In the genomic region with DNA sequence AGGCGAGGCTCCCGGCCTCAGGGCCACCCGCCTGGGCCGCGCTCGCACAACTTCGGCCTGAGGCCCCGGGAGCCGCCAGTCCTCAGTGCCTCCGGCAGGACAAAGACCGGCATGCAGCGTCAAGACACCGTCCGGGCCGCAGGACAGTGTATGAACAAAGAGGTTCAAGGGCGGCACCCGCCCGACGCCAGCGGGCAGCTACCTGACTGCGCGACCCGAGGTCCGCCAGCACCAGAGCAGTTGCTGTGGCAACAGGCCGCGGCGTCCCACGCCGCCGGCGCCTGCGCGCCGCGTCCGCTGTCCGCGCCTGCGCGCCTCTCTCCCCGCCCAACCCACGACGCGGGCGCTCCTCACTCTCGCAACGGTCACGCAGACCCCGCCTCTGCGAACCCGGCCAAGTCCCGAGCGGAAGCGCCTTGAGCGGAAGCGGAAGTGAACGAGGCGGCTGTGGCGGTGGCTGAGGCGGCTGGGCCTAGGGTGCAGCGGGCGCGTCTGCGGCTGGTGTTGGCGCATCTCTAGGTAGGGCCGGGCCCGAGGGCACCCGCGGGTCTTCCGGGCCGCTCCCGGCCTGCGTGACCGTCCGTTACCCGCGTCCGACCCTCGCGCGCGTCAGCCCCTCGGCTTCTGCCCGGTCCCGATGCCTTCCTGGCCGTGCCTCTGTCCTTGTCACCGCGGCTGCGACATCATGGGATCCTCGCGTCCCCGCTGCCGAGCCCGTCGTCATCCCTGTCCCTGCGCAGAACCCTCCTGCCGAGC, we compare ENCODE assay signal across 1 cellular context.
TF ChIP-seq lines count a peak whose summit lies in the region.

A gene with protein sequence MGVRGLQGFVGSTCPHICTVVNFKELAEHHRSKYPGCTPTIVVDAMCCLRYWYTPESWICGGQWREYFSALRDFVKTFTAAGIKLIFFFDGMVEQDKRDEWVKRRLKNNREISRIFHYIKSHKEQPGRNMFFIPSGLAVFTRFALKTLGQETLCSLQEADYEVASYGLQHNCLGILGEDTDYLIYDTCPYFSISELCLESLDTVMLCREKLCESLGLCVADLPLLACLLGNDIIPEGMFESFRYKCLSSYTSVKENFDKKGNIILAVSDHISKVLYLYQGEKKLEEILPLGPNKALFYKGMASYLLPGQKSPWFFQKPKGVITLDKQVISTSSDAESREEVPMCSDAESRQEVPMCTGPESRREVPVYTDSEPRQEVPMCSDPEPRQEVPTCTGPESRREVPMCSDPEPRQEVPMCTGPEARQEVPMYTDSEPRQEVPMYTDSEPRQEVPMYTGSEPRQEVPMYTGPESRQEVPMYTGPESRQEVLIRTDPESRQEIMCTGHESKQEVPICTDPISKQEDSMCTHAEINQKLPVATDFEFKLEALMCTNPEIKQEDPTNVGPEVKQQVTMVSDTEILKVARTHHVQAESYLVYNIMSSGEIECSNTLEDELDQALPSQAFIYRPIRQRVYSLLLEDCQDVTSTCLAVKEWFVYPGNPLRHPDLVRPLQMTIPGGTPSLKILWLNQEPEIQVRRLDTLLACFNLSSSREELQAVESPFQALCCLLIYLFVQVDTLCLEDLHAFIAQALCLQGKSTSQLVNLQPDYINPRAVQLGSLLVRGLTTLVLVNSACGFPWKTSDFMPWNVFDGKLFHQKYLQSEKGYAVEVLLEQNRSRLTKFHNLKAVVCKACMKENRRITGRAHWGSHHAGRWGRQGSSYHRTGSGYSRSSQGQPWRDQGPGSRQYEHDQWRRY (plus strand): TSS at position 435 of the 756 bp plus-strand sequence. CDS start 10,633 bp downstream, outside the sequence.

TF ChIP-seq in GM12878, 131 proteins besides CTCF, POLR2A, EP300 and RAD21 (continued from another document and continues in another):
- TF ChIP-seq, protein P1, sequence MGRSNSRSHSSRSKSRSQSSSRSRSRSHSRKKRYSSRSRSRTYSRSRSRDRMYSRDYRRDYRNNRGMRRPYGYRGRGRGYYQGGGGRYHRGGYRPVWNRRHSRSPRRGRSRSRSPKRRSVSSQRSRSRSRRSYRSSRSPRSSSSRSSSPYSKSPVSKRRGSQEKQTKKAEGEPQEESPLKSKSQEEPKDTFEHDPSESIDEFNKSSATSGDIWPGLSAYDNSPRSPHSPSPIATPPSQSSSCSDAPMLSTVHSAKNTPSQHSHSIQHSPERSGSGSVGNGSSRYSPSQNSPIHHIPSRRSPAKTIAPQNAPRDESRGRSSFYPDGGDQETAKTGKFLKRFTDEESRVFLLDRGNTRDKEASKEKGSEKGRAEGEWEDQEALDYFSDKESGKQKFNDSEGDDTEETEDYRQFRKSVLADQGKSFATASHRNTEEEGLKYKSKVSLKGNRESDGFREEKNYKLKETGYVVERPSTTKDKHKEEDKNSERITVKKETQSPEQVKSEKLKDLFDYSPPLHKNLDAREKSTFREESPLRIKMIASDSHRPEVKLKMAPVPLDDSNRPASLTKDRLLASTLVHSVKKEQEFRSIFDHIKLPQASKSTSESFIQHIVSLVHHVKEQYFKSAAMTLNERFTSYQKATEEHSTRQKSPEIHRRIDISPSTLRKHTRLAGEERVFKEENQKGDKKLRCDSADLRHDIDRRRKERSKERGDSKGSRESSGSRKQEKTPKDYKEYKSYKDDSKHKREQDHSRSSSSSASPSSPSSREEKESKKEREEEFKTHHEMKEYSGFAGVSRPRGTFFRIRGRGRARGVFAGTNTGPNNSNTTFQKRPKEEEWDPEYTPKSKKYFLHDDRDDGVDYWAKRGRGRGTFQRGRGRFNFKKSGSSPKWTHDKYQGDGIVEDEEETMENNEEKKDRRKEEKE (IDR thresholded peaks at IDR 0.05): no peak
- TF ChIP-seq HCFC1 (IDR thresholded peaks at IDR 0.05; ENCODE audit: low read length) (peak; percentile 58; the same call in 1 of the 2 replicates), POLR2AphosphoS5 (IDR thresholded peaks at IDR 0.05; ENCODE audit: low read length) (peak; percentile 93), SUPT20H (IDR thresholded peaks at IDR 0.05; ENCODE audit: borderline replicate concordance, control insufficient read depth, low read depth, low read length) (no peak), KAT2A (conservative IDR thresholded peaks at IDR 0.05; ENCODE audit: control insufficient read depth, low read depth, low read length) (no peak), GATAD2B (conservative IDR thresholded peaks at IDR 0.05; ENCODE audit: low read depth) (peak; percentile 94), CBX5 (IDR thresholded peaks at IDR 0.05; ENCODE audit: low read depth) (no peak), BCL11A (IDR thresholded peaks at IDR 0.05; ENCODE audit: low read depth, low read length) (no peak), ETV6 (conservative IDR thresholded peaks at IDR 0.05 in 1 of 2, IDR thresholded peaks at IDR 0.05 in 1 of 2; ENCODE audit: borderline replicate concordance in 1 of 2, low read depth in 1 of 2) (peak in 1 of 2 experiments; percentile 86; a peak in 2 of 4 replicates), WRNIP1 (IDR thresholded peaks at IDR 0.05; ENCODE audit: borderline replicate concordance, low read depth, low read length) (no peak), SMC3 (IDR thresholded peaks at IDR 0.05; ENCODE audit: borderline replicate concordance, low read length) (no peak), MTA3 (IDR thresholded peaks at IDR 0.05; ENCODE audit: borderline replicate concordance, low read length) (no peak), CEBPB (IDR thresholded peaks at IDR 0.05; ENCODE audit: borderline replicate concordance in 1 of 2, low read depth in 2 of 2, low read length in 2 of 2) (no peak)
- TF ChIP-seq, protein P2, sequence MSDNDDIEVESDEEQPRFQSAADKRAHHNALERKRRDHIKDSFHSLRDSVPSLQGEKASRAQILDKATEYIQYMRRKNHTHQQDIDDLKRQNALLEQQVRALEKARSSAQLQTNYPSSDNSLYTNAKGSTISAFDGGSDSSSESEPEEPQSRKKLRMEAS (IDR thresholded peaks at IDR 0.05; ENCODE audit: low read depth, low read length): no peak; the same call in 1 of the 2 replicates
- TF ChIP-seq, protein P3, sequence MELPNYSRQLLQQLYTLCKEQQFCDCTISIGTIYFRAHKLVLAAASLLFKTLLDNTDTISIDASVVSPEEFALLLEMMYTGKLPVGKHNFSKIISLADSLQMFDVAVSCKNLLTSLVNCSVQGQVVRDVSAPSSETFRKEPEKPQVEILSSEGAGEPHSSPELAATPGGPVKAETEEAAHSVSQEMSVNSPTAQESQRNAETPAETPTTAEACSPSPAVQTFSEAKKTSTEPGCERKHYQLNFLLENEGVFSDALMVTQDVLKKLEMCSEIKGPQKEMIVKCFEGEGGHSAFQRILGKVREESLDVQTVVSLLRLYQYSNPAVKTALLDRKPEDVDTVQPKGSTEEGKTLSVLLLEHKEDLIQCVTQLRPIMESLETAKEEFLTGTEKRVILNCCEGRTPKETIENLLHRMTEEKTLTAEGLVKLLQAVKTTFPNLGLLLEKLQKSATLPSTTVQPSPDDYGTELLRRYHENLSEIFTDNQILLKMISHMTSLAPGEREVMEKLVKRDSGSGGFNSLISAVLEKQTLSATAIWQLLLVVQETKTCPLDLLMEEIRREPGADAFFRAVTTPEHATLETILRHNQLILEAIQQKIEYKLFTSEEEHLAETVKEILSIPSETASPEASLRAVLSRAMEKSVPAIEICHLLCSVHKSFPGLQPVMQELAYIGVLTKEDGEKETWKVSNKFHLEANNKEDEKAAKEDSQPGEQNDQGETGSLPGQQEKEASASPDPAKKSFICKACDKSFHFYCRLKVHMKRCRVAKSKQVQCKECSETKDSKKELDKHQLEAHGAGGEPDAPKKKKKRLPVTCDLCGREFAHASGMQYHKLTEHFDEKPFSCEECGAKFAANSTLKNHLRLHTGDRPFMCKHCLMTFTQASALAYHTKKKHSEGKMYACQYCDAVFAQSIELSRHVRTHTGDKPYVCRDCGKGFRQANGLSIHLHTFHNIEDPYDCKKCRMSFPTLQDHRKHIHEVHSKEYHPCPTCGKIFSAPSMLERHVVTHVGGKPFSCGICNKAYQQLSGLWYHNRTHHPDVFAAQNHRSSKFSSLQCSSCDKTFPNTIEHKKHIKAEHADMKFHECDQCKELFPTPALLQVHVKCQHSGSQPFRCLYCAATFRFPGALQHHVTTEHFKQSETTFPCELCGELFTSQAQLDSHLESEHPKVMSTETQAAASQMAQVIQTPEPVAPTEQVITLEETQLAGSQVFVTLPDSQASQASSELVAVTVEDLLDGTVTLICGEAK (IDR thresholded peaks at IDR 0.05; ENCODE audit: borderline replicate concordance): peak; percentile 86
- TF ChIP-seq, protein P4, sequence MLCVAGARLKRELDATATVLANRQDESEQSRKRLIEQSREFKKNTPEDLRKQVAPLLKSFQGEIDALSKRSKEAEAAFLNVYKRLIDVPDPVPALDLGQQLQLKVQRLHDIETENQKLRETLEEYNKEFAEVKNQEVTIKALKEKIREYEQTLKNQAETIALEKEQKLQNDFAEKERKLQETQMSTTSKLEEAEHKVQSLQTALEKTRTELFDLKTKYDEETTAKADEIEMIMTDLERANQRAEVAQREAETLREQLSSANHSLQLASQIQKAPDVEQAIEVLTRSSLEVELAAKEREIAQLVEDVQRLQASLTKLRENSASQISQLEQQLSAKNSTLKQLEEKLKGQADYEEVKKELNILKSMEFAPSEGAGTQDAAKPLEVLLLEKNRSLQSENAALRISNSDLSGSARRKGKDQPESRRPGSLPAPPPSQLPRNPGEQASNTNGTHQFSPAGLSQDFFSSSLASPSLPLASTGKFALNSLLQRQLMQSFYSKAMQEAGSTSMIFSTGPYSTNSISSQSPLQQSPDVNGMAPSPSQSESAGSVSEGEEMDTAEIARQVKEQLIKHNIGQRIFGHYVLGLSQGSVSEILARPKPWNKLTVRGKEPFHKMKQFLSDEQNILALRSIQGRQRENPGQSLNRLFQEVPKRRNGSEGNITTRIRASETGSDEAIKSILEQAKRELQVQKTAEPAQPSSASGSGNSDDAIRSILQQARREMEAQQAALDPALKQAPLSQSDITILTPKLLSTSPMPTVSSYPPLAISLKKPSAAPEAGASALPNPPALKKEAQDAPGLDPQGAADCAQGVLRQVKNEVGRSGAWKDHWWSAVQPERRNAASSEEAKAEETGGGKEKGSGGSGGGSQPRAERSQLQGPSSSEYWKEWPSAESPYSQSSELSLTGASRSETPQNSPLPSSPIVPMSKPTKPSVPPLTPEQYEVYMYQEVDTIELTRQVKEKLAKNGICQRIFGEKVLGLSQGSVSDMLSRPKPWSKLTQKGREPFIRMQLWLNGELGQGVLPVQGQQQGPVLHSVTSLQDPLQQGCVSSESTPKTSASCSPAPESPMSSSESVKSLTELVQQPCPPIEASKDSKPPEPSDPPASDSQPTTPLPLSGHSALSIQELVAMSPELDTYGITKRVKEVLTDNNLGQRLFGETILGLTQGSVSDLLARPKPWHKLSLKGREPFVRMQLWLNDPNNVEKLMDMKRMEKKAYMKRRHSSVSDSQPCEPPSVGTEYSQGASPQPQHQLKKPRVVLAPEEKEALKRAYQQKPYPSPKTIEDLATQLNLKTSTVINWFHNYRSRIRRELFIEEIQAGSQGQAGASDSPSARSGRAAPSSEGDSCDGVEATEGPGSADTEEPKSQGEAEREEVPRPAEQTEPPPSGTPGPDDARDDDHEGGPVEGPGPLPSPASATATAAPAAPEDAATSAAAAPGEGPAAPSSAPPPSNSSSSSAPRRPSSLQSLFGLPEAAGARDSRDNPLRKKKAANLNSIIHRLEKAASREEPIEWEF (IDR thresholded peaks at IDR 0.05; ENCODE audit: insufficient replicate concordance, low read depth, low read length): no peak
- TF ChIP-seq, protein P5, sequence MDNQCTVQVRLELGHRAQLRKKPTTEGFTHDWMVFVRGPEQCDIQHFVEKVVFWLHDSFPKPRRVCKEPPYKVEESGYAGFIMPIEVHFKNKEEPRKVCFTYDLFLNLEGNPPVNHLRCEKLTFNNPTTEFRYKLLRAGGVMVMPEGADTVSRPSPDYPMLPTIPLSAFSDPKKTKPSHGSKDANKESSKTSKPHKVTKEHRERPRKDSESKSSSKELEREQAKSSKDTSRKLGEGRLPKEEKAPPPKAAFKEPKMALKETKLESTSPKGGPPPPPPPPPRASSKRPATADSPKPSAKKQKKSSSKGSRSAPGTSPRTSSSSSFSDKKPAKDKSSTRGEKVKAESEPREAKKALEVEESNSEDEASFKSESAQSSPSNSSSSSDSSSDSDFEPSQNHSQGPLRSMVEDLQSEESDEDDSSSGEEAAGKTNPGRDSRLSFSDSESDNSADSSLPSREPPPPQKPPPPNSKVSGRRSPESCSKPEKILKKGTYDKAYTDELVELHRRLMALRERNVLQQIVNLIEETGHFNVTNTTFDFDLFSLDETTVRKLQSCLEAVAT (IDR thresholded peaks at IDR 0.05): no peak
- TF ChIP-seq, protein P6, sequence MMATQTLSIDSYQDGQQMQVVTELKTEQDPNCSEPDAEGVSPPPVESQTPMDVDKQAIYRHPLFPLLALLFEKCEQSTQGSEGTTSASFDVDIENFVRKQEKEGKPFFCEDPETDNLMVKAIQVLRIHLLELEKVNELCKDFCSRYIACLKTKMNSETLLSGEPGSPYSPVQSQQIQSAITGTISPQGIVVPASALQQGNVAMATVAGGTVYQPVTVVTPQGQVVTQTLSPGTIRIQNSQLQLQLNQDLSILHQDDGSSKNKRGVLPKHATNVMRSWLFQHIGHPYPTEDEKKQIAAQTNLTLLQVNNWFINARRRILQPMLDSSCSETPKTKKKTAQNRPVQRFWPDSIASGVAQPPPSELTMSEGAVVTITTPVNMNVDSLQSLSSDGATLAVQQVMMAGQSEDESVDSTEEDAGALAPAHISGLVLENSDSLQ (IDR thresholded peaks at IDR 0.05): no peak; the same call in 1 of the 2 replicates
- TF ChIP-seq, protein P7, sequence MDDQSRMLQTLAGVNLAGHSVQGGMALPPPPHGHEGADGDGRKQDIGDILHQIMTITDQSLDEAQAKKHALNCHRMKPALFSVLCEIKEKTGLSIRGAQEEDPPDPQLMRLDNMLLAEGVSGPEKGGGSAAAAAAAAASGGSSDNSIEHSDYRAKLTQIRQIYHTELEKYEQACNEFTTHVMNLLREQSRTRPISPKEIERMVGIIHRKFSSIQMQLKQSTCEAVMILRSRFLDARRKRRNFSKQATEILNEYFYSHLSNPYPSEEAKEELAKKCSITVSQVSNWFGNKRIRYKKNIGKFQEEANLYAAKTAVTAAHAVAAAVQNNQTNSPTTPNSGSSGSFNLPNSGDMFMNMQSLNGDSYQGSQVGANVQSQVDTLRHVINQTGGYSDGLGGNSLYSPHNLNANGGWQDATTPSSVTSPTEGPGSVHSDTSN (IDR thresholded peaks at IDR 0.05; ENCODE audit: insufficient replicate concordance, low read depth, low read length): no peak
- TF ChIP-seq, protein P8, sequence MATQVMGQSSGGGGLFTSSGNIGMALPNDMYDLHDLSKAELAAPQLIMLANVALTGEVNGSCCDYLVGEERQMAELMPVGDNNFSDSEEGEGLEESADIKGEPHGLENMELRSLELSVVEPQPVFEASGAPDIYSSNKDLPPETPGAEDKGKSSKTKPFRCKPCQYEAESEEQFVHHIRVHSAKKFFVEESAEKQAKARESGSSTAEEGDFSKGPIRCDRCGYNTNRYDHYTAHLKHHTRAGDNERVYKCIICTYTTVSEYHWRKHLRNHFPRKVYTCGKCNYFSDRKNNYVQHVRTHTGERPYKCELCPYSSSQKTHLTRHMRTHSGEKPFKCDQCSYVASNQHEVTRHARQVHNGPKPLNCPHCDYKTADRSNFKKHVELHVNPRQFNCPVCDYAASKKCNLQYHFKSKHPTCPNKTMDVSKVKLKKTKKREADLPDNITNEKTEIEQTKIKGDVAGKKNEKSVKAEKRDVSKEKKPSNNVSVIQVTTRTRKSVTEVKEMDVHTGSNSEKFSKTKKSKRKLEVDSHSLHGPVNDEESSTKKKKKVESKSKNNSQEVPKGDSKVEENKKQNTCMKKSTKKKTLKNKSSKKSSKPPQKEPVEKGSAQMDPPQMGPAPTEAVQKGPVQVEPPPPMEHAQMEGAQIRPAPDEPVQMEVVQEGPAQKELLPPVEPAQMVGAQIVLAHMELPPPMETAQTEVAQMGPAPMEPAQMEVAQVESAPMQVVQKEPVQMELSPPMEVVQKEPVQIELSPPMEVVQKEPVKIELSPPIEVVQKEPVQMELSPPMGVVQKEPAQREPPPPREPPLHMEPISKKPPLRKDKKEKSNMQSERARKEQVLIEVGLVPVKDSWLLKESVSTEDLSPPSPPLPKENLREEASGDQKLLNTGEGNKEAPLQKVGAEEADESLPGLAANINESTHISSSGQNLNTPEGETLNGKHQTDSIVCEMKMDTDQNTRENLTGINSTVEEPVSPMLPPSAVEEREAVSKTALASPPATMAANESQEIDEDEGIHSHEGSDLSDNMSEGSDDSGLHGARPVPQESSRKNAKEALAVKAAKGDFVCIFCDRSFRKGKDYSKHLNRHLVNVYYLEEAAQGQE (IDR thresholded peaks at IDR 0.05; ENCODE audit: low read depth, low read length): no peak
